In the genomic region with DNA sequence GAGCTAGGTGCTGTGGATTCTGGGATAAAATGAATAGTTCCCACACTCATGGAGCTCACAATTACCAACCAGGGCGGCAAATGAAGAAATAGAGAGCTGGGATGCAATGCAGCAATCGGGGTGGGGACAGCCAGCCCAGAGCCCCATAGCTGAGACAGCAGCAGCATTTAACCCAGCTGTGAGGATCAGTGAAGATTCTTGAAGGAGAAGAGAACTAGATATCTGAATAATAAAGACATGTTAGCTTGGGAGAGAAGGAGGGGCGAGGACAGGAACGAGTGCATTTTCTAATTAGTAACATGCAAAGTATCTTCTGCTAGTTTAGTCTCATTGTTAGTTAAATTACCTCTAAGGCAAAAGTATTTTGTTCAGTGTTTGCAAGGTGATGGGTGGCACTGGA, we compare ENCODE assay signal across 1 cellular context.
TF ChIP-seq lines count a peak whose summit lies in the region.

No MANE protein-coding gene starts in this region.

TF ChIP-seq in K562, 482 proteins besides CTCF, POLR2A, EP300 and RAD21 (continued from another document):
- TF ChIP-seq, protein P1, sequence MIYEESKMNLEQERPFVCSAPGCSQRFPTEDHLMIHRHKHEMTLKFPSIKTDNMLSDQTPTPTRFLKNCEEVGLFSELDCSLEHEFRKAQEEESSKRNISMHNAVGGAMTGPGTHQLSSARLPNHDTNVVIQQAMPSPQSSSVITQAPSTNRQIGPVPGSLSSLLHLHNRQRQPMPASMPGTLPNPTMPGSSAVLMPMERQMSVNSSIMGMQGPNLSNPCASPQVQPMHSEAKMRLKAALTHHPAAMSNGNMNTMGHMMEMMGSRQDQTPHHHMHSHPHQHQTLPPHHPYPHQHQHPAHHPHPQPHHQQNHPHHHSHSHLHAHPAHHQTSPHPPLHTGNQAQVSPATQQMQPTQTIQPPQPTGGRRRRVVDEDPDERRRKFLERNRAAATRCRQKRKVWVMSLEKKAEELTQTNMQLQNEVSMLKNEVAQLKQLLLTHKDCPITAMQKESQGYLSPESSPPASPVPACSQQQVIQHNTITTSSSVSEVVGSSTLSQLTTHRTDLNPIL (CRISPR knock-in tag; IDR thresholded peaks at IDR 0.05) = no peak
- TF ChIP-seq ZNF551 (CRISPR knock-in tag; IDR thresholded peaks at IDR 0.05) (no peak), FOXA1 (IDR thresholded peaks at IDR 0.05; ENCODE audit: borderline replicate concordance) (no peak), ZNF431 (CRISPR knock-in tag; IDR thresholded peaks at IDR 0.05) (no peak), GABPB1 (CRISPR knock-in tag; IDR thresholded peaks at IDR 0.05) (no peak), PKNOX1 (IDR thresholded peaks at IDR 0.05) (no peak), NFE2L1 (tag; IDR thresholded peaks at IDR 0.05; ENCODE audit: borderline replicate concordance, low read depth) (no peak), HDAC8 (tag; IDR thresholded peaks at IDR 0.05) (no peak), ZNF140 (CRISPR knock-in tag; IDR thresholded peaks at IDR 0.05) (no peak), ZNF57 (CRISPR knock-in tag; IDR thresholded peaks at IDR 0.05) (no peak), ZNF232 (CRISPR knock-in tag; IDR thresholded peaks at IDR 0.05) (no peak)
